In the genomic region with DNA sequence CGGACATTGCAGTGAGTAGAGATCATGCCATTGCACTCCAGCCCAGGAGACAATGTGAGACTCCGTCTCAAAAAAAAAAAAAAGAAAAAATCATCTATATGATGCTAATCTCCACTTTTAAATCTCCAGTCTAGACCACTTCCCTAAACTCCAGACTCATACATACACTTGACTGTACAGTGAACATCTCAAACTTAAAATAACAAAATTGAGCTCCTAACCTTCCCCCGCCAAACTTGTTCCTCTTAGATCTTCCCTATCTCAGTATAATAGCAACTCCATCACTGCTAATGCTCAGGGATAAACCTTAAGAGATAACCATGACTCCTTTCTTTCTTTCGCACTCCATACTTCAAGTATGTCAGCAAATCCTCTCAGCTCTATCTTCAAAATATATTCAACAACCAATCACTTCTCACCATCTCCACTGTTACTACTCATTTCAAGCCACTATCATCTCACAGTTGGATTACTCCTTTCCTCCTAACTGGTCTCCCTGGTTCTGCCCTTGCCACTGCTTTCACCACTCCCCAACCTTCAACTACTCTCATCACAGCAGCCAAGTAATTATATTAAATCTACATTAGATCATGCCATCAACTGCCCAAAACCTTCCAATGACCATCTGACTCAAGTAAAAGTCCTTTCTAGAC, we compare ENCODE assay signal across 14 cellular contexts. TPM values are rescaled to one million over a fixed set of nuclear protein-coding genes. Genes with fewer than 3 reads are reported as not detected.
DNase-seq lines count a peak whose midpoint lies in the region; ATAC-seq and TF ChIP-seq lines count a peak whose summit lies in the region.
"Had no signal": no experiment of that assay in that cellular context is flagged by ENCODE, and none has a peak within 500 bp of the region (broad histone marks: within the 10 kb centered on the region; RNA-seq: fewer than 3 reads in every experiment).

No MANE protein-coding gene starts in this region.

- TF ChIP-seq CTCF in chondrocyte (IDR thresholded peaks at IDR 0.05) = no peak

- peaks cover 24% of the 10 kb centered on the region for H3K4me1 Mint-ChIP-seq in activated T-helper 17 cell treated with anti-CD3 and anti-CD28 coated beads, Interleukin-2, amount 50 U/mL, for 72 hours
- H3K4me1 Mint-ChIP-seq in stimulated activated naive B cell treated with anti-CD40 and anti-IgM and Interleukin-4, amounts not matched to agents 10 μg/mL and 1 μg/mL and 100 μg/mL, for 72 hours = peaks cover 29 to 63% of the 10 kb centered on the region in 2 donors
- H3K4me1 Mint-ChIP-seq in chondrocyte (ENCODE audit: low read depth) = peaks cover 29% of the 10 kb centered on the region
- H3K4me1 Mint-ChIP-seq: nephron had no signal

- H3K27ac Mint-ChIP-seq in activated naive CD4-positive, alpha-beta T cell treated with anti-CD3 and anti-CD28 coated beads, Interleukin-2, amount 50 U/mL, for 72 hours = peak overlapping the region in 1 of 2 donors; percentile 16
- peak overlapping the region; percentile 0 for H3K27ac Mint-ChIP-seq in activated T-helper 17 cell treated with anti-CD3 and anti-CD28 coated beads, Interleukin-2, amount 50 U/mL, for 72 hours
- peak overlapping the region; percentile 1 for H3K27ac Mint-ChIP-seq in stimulated activated naive B cell treated with anti-CD40 and anti-IgM and Interleukin-4, amounts not matched to agents 10 μg/mL and 1 μg/mL and 100 μg/mL, for 72 hours
- H3K27ac Mint-ChIP-seq in chondrocyte (ENCODE audit: unreplicated experiment) = no peak overlapping the region
- H3K27ac Mint-ChIP-seq: activated naive CD8-positive, alpha-beta T cell treated with anti-CD3 and anti-CD28 coated beads for 36 hours; nephron had no signal

- DNase-seq in activated naive CD4-positive, alpha-beta T cell treated with anti-CD3 and anti-CD28 coated beads, Interleukin-2, amount 50 U/mL, for 72 hours (ENCODE audit: low spot score in 2 of 2) = no peak
- no peak for DNase-seq in activated naive CD4-positive, alpha-beta T cell treated with Interleukin-2 at 50 U/mL for 16 hours
- peak; percentile 29 for DNase-seq in NOMO-1 treated with dmso at 0.1 percent for 144 hours (lab: John Stamatoyannopoulos, UW; ENCODE audit: unreplicated experiment)
- DNase-seq in stimulated activated naive B cell treated with anti-CD40 and anti-IgM and Interleukin-4, amounts not matched to agents 10 μg/mL and 1 μg/mL and 100 μg/mL, for 72 hours = no peak
- no peak for DNase-seq in chondrocyte (ENCODE audit: low spot score)
- DNase-seq: activated CD8-positive, alpha-beta memory T cell treated with anti-CD3 and anti-CD28 coated beads for 24 hours; activated naive CD8-positive, alpha-beta T cell treated with anti-CD3 and anti-CD28 coated beads for 36 hours; effector memory CD4-positive, alpha-beta T cell; NCI-H748 treated with DMSO at 0.1 percent for 48 hours; T-helper 9 cell had no signal

- no peaks in the 10 kb centered on the region for H3K27me3 Mint-ChIP-seq in activated T-helper 17 cell treated with anti-CD3 and anti-CD28 coated beads, Interleukin-2, amount 50 U/mL, for 72 hours
- H3K27me3 Mint-ChIP-seq in stimulated activated naive B cell treated with anti-CD40 and anti-IgM and Interleukin-4, amounts not matched to agents 10 μg/mL and 1 μg/mL and 100 μg/mL, for 72 hours = no peaks in the 10 kb centered on the region
- H3K27me3 Mint-ChIP-seq in chondrocyte (ENCODE audit: low read depth) = no peaks in the 10 kb centered on the region
- H3K27me3 Mint-ChIP-seq: activated naive CD8-positive, alpha-beta T cell treated with anti-CD3 and anti-CD28 coated beads for 36 hours had no signal

- H3K36me3 Mint-ChIP-seq in activated naive CD4-positive, alpha-beta T cell treated with anti-CD3 and anti-CD28 coated beads, Interleukin-2, amount 50 U/mL, for 72 hours = peaks cover 0 to 5% of the 10 kb centered on the region in 2 donors
- no peaks in the 10 kb centered on the region for H3K36me3 Mint-ChIP-seq in activated T-helper 17 cell treated with anti-CD3 and anti-CD28 coated beads, Interleukin-2, amount 50 U/mL, for 72 hours (ENCODE audit: low read depth)
- peaks cover 12 to 24% of the 10 kb centered on the region in 2 donors for H3K36me3 Mint-ChIP-seq in stimulated activated naive B cell treated with anti-CD40 and anti-IgM and Interleukin-4, amounts not matched to agents 10 μg/mL and 1 μg/mL and 100 μg/mL, for 72 hours
- no peaks in the 10 kb centered on the region for H3K36me3 Mint-ChIP-seq in chondrocyte (ENCODE audit: low read depth)

- ATAC-seq in activated naive CD4-positive, alpha-beta T cell treated with anti-CD3 and anti-CD28 coated beads, Interleukin-2, amount 50 U/mL, for 72 hours = peak; percentile 40 to 52
- ATAC-seq in activated T-helper 17 cell treated with anti-CD3 and anti-CD28 coated beads, Interleukin-2, amount 50 U/mL, for 72 hours (replicated peaks) = peak; percentile 47
- peak; percentile 76 to 80 for ATAC-seq in stimulated activated naive B cell treated with anti-CD40 and anti-IgM and Interleukin-4, amounts not matched to agents 10 μg/mL and 1 μg/mL and 100 μg/mL, for 72 hours (replicated peaks)
- ATAC-seq in HG03354 (IDR thresholded peaks at IDR 0.05; ENCODE audit: poor library complexity, severe bottlenecking, unreplicated experiment) (no peak), GM18519 (IDR thresholded peaks at IDR 0.05; ENCODE audit: low FRiP score, unreplicated experiment) (no peak)

- H3K4me3 Mint-ChIP-seq in activated T-helper 17 cell treated with anti-CD3 and anti-CD28 coated beads, Interleukin-2, amount 50 U/mL, for 72 hours = no peak overlapping the region
- no peak overlapping the region for H3K4me3 Mint-ChIP-seq in stimulated activated naive B cell treated with anti-CD40 and anti-IgM and Interleukin-4, amounts not matched to agents 10 μg/mL and 1 μg/mL and 100 μg/mL, for 72 hours
- H3K4me3 Mint-ChIP-seq in chondrocyte (ENCODE audit: unreplicated experiment) = no peak overlapping the region
- H3K4me3 Mint-ChIP-seq: activated naive CD8-positive, alpha-beta T cell treated with anti-CD3 and anti-CD28 coated beads for 36 hours; nephron had no signal

- H3K9me3 Mint-ChIP-seq in activated naive CD4-positive, alpha-beta T cell treated with anti-CD3 and anti-CD28 coated beads, Interleukin-2, amount 50 U/mL, for 72 hours = no peaks in the 10 kb centered on the region
- H3K9me3 Mint-ChIP-seq in activated T-helper 17 cell treated with anti-CD3 and anti-CD28 coated beads, Interleukin-2, amount 50 U/mL, for 72 hours = no peaks in the 10 kb centered on the region
- peaks cover 0 to 2% of the 10 kb centered on the region in 2 donors for H3K9me3 Mint-ChIP-seq in stimulated activated naive B cell treated with anti-CD40 and anti-IgM and Interleukin-4, amounts not matched to agents 10 μg/mL and 1 μg/mL and 100 μg/mL, for 72 hours
- H3K9me3 Mint-ChIP-seq in chondrocyte (ENCODE audit: low read depth) = no peaks in the 10 kb centered on the region
- H3K9me3 Mint-ChIP-seq: activated naive CD8-positive, alpha-beta T cell treated with anti-CD3 and anti-CD28 coated beads for 36 hours; nephron had no signal

RNA-seq across cellular contexts. Expression of gene MEMO1, which starts 12.0 kb away (rescaled TPM):
- total RNA-seq in activated naive CD4-positive, alpha-beta T cell treated with anti-CD3 and anti-CD28 coated beads, Interleukin-2, amount 50 U/mL, for 72 hours = 10 to 100 TPM; 51.0 to 56.6 TPM
- 10 to 100 TPM; 44.8 to 74.1 TPM for total RNA-seq in activated T-helper 17 cell treated with anti-CD3 and anti-CD28 coated beads, Interleukin-2, amount 50 U/mL, for 72 hours
- 36.9 to 43.5 TPM (median 41.9 TPM) in 3 replicates for total RNA-seq in chondrocyte

RNA-seq across cellular contexts. Expression of gene DPY30, which starts 40.7 kb away (rescaled TPM):
- total RNA-seq in activated naive CD4-positive, alpha-beta T cell treated with anti-CD3 and anti-CD28 coated beads, Interleukin-2, amount 50 U/mL, for 72 hours = 10 to 100 TPM; 63.1 to 66.8 TPM
- total RNA-seq in activated T-helper 17 cell treated with anti-CD3 and anti-CD28 coated beads, Interleukin-2, amount 50 U/mL, for 72 hours = 10 to 100 TPM; 50.1 to 66.2 TPM
- total RNA-seq in chondrocyte = 51.5 to 60.6 TPM (median 51.8 TPM) in 3 replicates

Comparison
In these comparisons a context has a peak if more than half of its experiments do, and no peak if none do; other contexts are left out.
1. ATAC-seq: peak in activated naive CD4-positive, alpha-beta T cell treated with anti-CD3 and anti-CD28 coated beads, Interleukin-2, amount 50 U/mL, for 72 hours (2 of 2), activated T-helper 17 cell treated with anti-CD3 and anti-CD28 coated beads, Interleukin-2, amount 50 U/mL, for 72 hours (single experiment) and stimulated activated naive B cell treated with anti-CD40 and anti-IgM and Interleukin-4, amounts not matched to agents 10 μg/mL and 1 μg/mL and 100 μg/mL, for 72 hours (2 of 2); none in HG03354 (single experiment) and GM18519 (single experiment).